Comparison of ENCODE assay signal across 25 cellular contexts in genomic region chr16:11020388-11020787, GRCh38.
"Had no signal": no experiment of that assay in that cellular context is flagged by ENCODE, and none has a peak within 500 bp of the region (broad histone marks: within the 10 kb centered on the region; RNA-seq: fewer than 3 reads in every experiment).

No MANE protein-coding gene starts in this region.

- H3K9me3 ChIP-seq: thoracic aorta, uterus had no signal

- H3K27me3 ChIP-seq: heart left ventricle, spleen, uterus had no signal

- H3K4me3 ChIP-seq: heart left ventricle, spleen, thoracic aorta, uterus had no signal

- H3K4me3 Mint-ChIP-seq: immature natural killer cell; memory B cell; naive thymus-derived CD8-positive, alpha-beta T cell; T-helper 17 cell; type B pancreatic cell had no signal

- DNase-seq: activated CD4-positive, alpha-beta T cell treated with anti-CD3 and anti-CD28 coated beads for 48 hours; activated CD4-positive, alpha-beta T cell treated with anti-CD3 and anti-CD28 coated beads, Interleukin-2, amount 50 U/mL, for 48 hours; activated effector memory CD4-positive, alpha-beta T cell treated with Interleukin-2 at 50 U/mL for 16 hours; activated naive CD4-positive, alpha-beta T cell treated with Interleukin-2 at 50 U/mL for 16 hours; activated T-cell treated with anti-CD3 and anti-CD28 coated beads, Interleukin-2, amount 50 U/mL, for 48 hours; amygdala; effector CD8-positive, alpha-beta T cell; erythroblast; heart left ventricle; hypothalamus; immature natural killer cell; kidney; naive thymus-derived CD8-positive, alpha-beta T cell; right cardiac atrium; spleen; stimulated activated CD4-positive, alpha-beta T cell treated with anti-CD3 and anti-CD28 coated beads, Interleukin-2, amount 100 ng/mL, for 48 hours; stimulated activated naive CD8-positive, alpha-beta T cell treated with anti-CD3 and anti-CD28 coated beads, Interleukin-15, Interleukin-2, amounts not matched to agents 100 U/mL and 50 U/mL, for 24 hours; T-helper 17 cell; T1000; WERI-Rb-1 had no signal

- H3K9me3 Mint-ChIP-seq: immature natural killer cell, memory B cell, type B pancreatic cell had no signal

- H3K4me1 ChIP-seq: spleen, uterus had no signal

- ATAC-seq: activated CD4-positive, CD25-positive, alpha-beta regulatory T cell treated with anti-CD3 and anti-CD28 coated beads, Interleukin-2, amount 50 U/mL, for 24 hours; heart left ventricle; naive thymus-derived CD8-positive, alpha-beta T cell; right cardiac atrium; stimulated activated naive CD8-positive, alpha-beta T cell treated with anti-CD3 and anti-CD28 coated beads, Interleukin-15, Interleukin-2, amounts not matched to agents 100 U/mL and 50 U/mL, for 24 hours; T-helper 17 cell had no signal

- H3K4me1 Mint-ChIP-seq: memory B cell had no signal

- H3K27me3 Mint-ChIP-seq: memory B cell; naive thymus-derived CD8-positive, alpha-beta T cell; T-helper 17 cell; type B pancreatic cell had no signal

- H3K27ac Mint-ChIP-seq: immature natural killer cell; memory B cell; naive thymus-derived CD8-positive, alpha-beta T cell; T-helper 17 cell; type B pancreatic cell had no signal

- H3K27ac ChIP-seq: heart left ventricle, spleen, thoracic aorta, WERI-Rb-1 had no signal

- H3K36me3 ChIP-seq: uterus had no signal
